ENCODE assay signal across 26 cellular contexts in genomic region chr14:100669011-100669412, GRCh38. TPM values are rescaled to one million over a fixed set of nuclear protein-coding genes. Genes with fewer than 3 reads are reported as not detected.
DNase-seq lines count a peak whose midpoint lies in the region; TF ChIP-seq lines count a peak whose summit lies in the region.
"Had no signal": no experiment of that assay in that cellular context is flagged by ENCODE, and none has a peak within 500 bp of the region (broad histone marks: within the 10 kb centered on the region; RNA-seq: fewer than 3 reads in every experiment).

No MANE protein-coding gene starts in this region.

- no peaks in the 10 kb centered on the region for H3K9me3 ChIP-seq in endodermal cell (ENCODE audit: control insufficient read depth, low read length)
- H3K9me3 ChIP-seq: BLaER1, prostate gland, sigmoid colon, stomach had no signal

- H3K4me1 ChIP-seq in endodermal cell (ENCODE audit: control insufficient read depth, insufficient read depth, low read length), result peaks cover 37% of the 10 kb centered on the region

- in situ Hi-C loops in KBM-7 (cut with MboI; ENCODE audit: low pct_unique_long_range_greater_than_20kb, low sequenced_read_pairs), result no loop called here

- H3K4me3 Mint-ChIP-seq in endodermal cell (no peak overlapping the region), neural crest cell (no peak overlapping the region)
- H3K4me3 Mint-ChIP-seq: activated naive CD4-positive, alpha-beta T cell treated with anti-CD3 and anti-CD28 coated beads, Interleukin-2, amount 50 U/mL, for 24 hours; memory B cell had no signal

- H3K9me3 Mint-ChIP-seq in endodermal cell (peaks cover 3% of the 10 kb centered on the region), neural crest cell (no peaks in the 10 kb centered on the region)
- H3K9me3 Mint-ChIP-seq: activated naive CD4-positive, alpha-beta T cell treated with anti-CD3 and anti-CD28 coated beads, Interleukin-2, amount 50 U/mL, for 24 hours; activated T-helper 2 cell treated with anti-CD3 and anti-CD28 coated beads, Interferon-gamma antibody, Interleukin-2, Interleukin-4, amounts not matched to agents 10 μg/mL and 5 μg/mL and 100 μg/mL, durations not matched to agents 14 hours and 24 hours and 36 hours had no signal

- DNase-seq in KBM-7 (peak; percentile 61), NOMO-1 (lab: John Stamatoyannopoulos, UW; ENCODE audit: unreplicated experiment in 2 of 2) (peak; percentile 46 to 65), endodermal cell (peak; percentile 48), neural crest cell (ENCODE audit: low read depth, low spot score) (no peak), NCI-H128 (lab: John Stamatoyannopoulos, UW; ENCODE audit: unreplicated experiment) (no peak), SIG-M5 treated with dmso at 0.1 percent for 504 hours (lab: John Stamatoyannopoulos, UW; ENCODE audit: unreplicated experiment) (no peak), NCI-H446 treated with DMSO at 0.1 percent for 48 hours (lab: John Stamatoyannopoulos, UW) (no peak)
- DNase-seq: activated CD4-positive, alpha-beta T cell treated with anti-CD3 and anti-CD28 coated beads for 48 hours; activated CD8-positive, alpha-beta memory T cell treated with anti-CD3 and anti-CD28 coated beads for 24 hours; activated T-cell treated with anti-CD3 and anti-CD28 coated beads for 4 hours; amniotic stem cell; NCI-H1436; NCI-H2081; NCI-H526; nucleus accumbens; sigmoid colon; stimulated activated CD4-positive, alpha-beta T cell treated with anti-CD3 and anti-CD28 coated beads, Interleukin-4, amount 100 ng/mL, for 1 hour; stomach had no signal

- no peak overlapping the region for H3K4me3 ChIP-seq in endodermal cell (ENCODE audit: low read length)
- H3K4me3 ChIP-seq: BLaER1, prostate gland, sigmoid colon, stomach had no signal

- TF ChIP-seq CTCF in endodermal cell (conservative IDR thresholded peaks at IDR 0.05) (no peak), neural crest cell (conservative IDR thresholded peaks at IDR 0.05) (no peak)

- H3K36me3 ChIP-seq in endodermal cell (ENCODE audit: control insufficient read depth, insufficient read depth, low read length), result no peaks in the 10 kb centered on the region
- H3K36me3 ChIP-seq: BLaER1, prostate gland, sigmoid colon, stomach had no signal

- no peak overlapping the region for H3K9ac ChIP-seq in endodermal cell (ENCODE audit: extremely low read depth, low read length, poor library complexity, severe bottlenecking)
- H3K9ac ChIP-seq: BLaER1 had no signal

- H3K27ac Mint-ChIP-seq in endodermal cell (peak overlapping the region; percentile 80), neural crest cell (ENCODE audit: unreplicated experiment) (peak overlapping the region; percentile 81)
- H3K27ac Mint-ChIP-seq: activated naive CD4-positive, alpha-beta T cell treated with anti-CD3 and anti-CD28 coated beads, Interleukin-2, amount 50 U/mL, for 24 hours; activated T-helper 2 cell treated with anti-CD3 and anti-CD28 coated beads, Interferon-gamma antibody, Interleukin-2, Interleukin-4, amounts not matched to agents 10 μg/mL and 5 μg/mL and 100 μg/mL, durations not matched to agents 14 hours and 24 hours and 36 hours; memory B cell had no signal

- H3K27me3 Mint-ChIP-seq in endodermal cell (ENCODE audit: insufficient read depth) (no peaks in the 10 kb centered on the region), neural crest cell (ENCODE audit: low read depth) (peaks cover 19% of the 10 kb centered on the region)

- H3K4me1 Mint-ChIP-seq in endodermal cell (peaks cover 70% of the 10 kb centered on the region), neural crest cell (peaks cover 48% of the 10 kb centered on the region)
- H3K4me1 Mint-ChIP-seq: activated naive CD4-positive, alpha-beta T cell treated with anti-CD3 and anti-CD28 coated beads, Interleukin-2, amount 50 U/mL, for 24 hours had no signal

- H3K36me3 Mint-ChIP-seq in endodermal cell (ENCODE audit: low read depth), result no peaks in the 10 kb centered on the region
- H3K36me3 Mint-ChIP-seq in neural crest cell (ENCODE audit: low read depth), result no peaks in the 10 kb centered on the region
- H3K36me3 Mint-ChIP-seq: activated naive CD4-positive, alpha-beta T cell treated with anti-CD3 and anti-CD28 coated beads, Interleukin-2, amount 50 U/mL, for 24 hours; memory B cell had no signal

- no peaks in the 10 kb centered on the region for H3K27me3 ChIP-seq in endodermal cell (ENCODE audit: control insufficient read depth, insufficient read depth, low read length, poor library complexity, severe bottlenecking)

- no peak overlapping the region for H3K27ac ChIP-seq in endodermal cell (ENCODE audit: low read depth, low read length)
- H3K27ac ChIP-seq: BLaER1, epithelial cell of prostate, prostate gland, sigmoid colon, stomach had no signal

- WGBS in endodermal cell (ENCODE audit: insufficient coverage in 1 of 2, insufficient read length in 1 of 2), 2 experiments, result 83 to 91% methylated on average over 7 to 9 of the region's 9 CpGs

RNA-seq across cellular contexts. Expression of gene DLK1, which starts 57.7 kb away (rescaled TPM):
- total RNA-seq in endodermal cell, result 100 to 1,000 TPM in 1 of 2 donors, 10 to 100 TPM in 1; 78.3 to 117 TPM
- polyA plus RNA-seq in endodermal cell (2013, experiment 1 of 2), result 99.8 TPM
- 92.1 TPM for polyA plus RNA-seq in endodermal cell (2013, experiment 2 of 2)
- total RNA-seq in neural crest cell, result 4.4 and 5.2 TPM in 2 replicates
- total RNA-seq: activated T-helper 2 cell treated with anti-CD3 and anti-CD28 coated beads, Interferon-gamma antibody, Interleukin-2, Interleukin-4, amounts not matched to agents 10 μg/mL and 5 μg/mL and 100 μg/mL, durations not matched to agents 14 hours and 24 hours and 36 hours; MCF 10A; T-helper 2 cell treated with Interferon-gamma antibody and Interleukin-4, amounts not matched to agents 100 ng/mL and 5 ng/mL, for 36 hours had no signal

Comparison
In these comparisons a context has a peak if more than half of its experiments do, and no peak if none do; other contexts are left out.
1. DNase-seq: peak in KBM-7 (single experiment), NOMO-1 (2 of 2) and endodermal cell (single experiment); none in neural crest cell (single experiment), NCI-H128 (single experiment), SIG-M5 treated with dmso at 0.1 percent for 504 hours (single experiment) and NCI-H446 treated with DMSO at 0.1 percent for 48 hours (single experiment).
2. RNA of gene DLK1, which starts 57.7 kb away (total RNA-seq): 78.3 to 117 TPM in endodermal cell; 4.4 to 5.2 TPM in neural crest cell; every median in the first group is over 10 times any median in the second.